ENCODE assay signal across 26 cellular contexts in the genomic region with DNA sequence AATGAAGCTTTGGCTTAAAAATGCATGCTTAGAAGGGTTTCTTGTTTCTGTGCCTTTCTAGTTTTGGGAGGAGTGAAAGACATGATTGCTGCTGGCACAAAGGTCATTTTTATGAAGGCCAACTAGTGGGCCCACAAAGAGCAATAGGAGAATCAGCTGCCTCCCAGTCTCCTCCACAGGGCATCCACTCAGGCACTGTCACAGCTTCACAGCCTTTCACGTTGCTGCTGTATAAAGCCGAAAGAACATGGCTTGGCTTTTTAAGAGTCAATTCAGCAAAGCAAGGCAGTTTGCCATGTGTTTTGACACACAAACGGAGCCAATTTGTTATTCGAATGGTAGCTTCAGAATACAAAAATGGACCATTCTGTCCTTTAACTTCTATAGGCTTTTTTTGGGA.
"Had no signal": no experiment of that assay in that cellular context is flagged by ENCODE, and none has a peak within 500 bp of the region (broad histone marks: within the 10 kb centered on the region; RNA-seq: fewer than 3 reads in every experiment).

No MANE protein-coding gene starts in this region.

- H3K27ac ChIP-seq: cardiac muscle cell, testis, upper lobe of left lung had no signal

- FAIRE-seq: endothelial cell of umbilical vein, small intestine had no signal

- H3K27me3 ChIP-seq: testis, upper lobe of left lung had no signal

- H3K4me3 ChIP-seq: cardiac muscle cell, mucosa of descending colon, testis, upper lobe of left lung had no signal

- H3K36me3 ChIP-seq: cardiac muscle cell, upper lobe of left lung had no signal

- H3K9me3 ChIP-seq: mucosa of descending colon, testis, upper lobe of left lung had no signal

- H3K4me1 ChIP-seq: testis had no signal

- DNase-seq: activated B cell treated with CpG ODN at 0.5 μM for 24 hours; activated CD4-positive, alpha-beta T cell treated with anti-CD3 and anti-CD28 coated beads for 36 hours; activated CD4-positive, alpha-beta T cell treated with anti-CD3 and anti-CD28 coated beads, Interleukin-2, amount 50 U/mL, for 4 hours; activated gamma-delta T cell; activated naive CD4-positive, alpha-beta T cell treated with anti-CD3 and anti-CD28 coated beads, Interleukin-2, amount 50 U/mL, for 16 hours; activated naive CD8-positive, alpha-beta T cell treated with anti-CD3 and anti-CD28 coated beads, Interleukin-2, amount 50 U/mL, for 24 hours; effector memory CD4-positive, alpha-beta T cell; foreskin melanocyte; glutamatergic neuron; left cardiac atrium; mucosa of descending colon; nephron progenitor cell; occipital lobe; posterior cingulate gyrus; small intestine; stimulated activated CD4-positive, alpha-beta T cell treated with anti-CD3 and anti-CD28 coated beads, Interleukin-2, amount 100 ng/mL, for 24 hours; stimulated activated naive CD8-positive, alpha-beta T cell treated with anti-CD3 and anti-CD28 coated beads, Interleukin-15, amount 100 ng/mL, for 72 hours; SW 1271; T-helper 17 cell; testis; upper lobe of left lung had no signal

- ATAC-seq: activated CD4-positive, alpha-beta T cell treated with anti-CD3 and anti-CD28 coated beads for 36 hours; activated naive CD8-positive, alpha-beta T cell treated with anti-CD3 and anti-CD28 coated beads, Interleukin-2, amount 50 U/mL, for 24 hours; esophagus mucosa; left cardiac atrium; mucosa of descending colon; sciatic nerve; stimulated activated effector memory CD8-positive, alpha-beta T cell treated with anti-CD3 and anti-CD28 coated beads, Interleukin-12 subunit alpha, Interleukin-12 subunit beta, amount 100 ng/mL, for 72 hours; stimulated activated naive CD8-positive, alpha-beta T cell treated with anti-CD3 and anti-CD28 coated beads, Interleukin-15, amount 100 ng/mL, for 72 hours; T-helper 17 cell had no signal
